Comparison of ENCODE assay signal across 20 cellular contexts in the genomic region with DNA sequence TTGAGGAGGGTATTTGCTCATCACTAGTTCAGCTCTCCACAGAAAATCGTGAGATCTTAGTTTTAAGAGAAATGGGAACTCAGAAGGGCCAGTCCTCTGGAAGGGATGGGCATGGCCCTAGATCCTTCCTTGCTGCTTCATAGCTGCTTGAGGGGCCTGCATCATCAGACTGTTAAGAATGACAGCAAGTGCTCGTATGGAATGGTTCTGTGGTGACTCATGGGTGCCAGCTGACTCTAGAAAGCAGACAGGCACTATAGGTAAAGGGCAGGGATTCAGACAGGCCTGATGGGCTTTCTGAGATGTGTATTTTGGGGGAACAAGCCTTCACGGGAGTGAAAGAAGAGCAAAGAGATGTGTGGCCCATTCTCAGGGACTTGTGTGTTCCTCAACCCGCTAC.
DNase-seq lines count a peak whose midpoint lies in the region; ATAC-seq, FAIRE-seq and TF ChIP-seq lines count a peak whose summit lies in the region.
"Had no signal": no experiment of that assay in that cellular context is flagged by ENCODE, and none has a peak within 500 bp of the region (broad histone marks: within the 10 kb centered on the region; RNA-seq: fewer than 3 reads in every experiment).

No MANE protein-coding gene starts in this region.

- H3K36me3 Mint-ChIP-seq in astrocyte (ENCODE audit: low read depth, unreplicated experiment) = peaks cover 4% of the 10 kb centered on the region
- H3K36me3 Mint-ChIP-seq: activated naive CD8-positive, alpha-beta T cell treated with anti-CD3 and anti-CD28 coated beads, Interleukin-2, amount 10 ng/mL, durations not matched to agents 7 days and 5 days; mesothelial cell of epicardium had no signal

- DNase-seq in ELR (ENCODE audit: low read depth) = peak; percentile 63
- DNase-seq in M059J (ENCODE audit: low read depth) = peak; percentile 72
- peak; percentile 8 for DNase-seq in astrocyte (ENCODE audit: low read depth)
- peak; percentile 72 for DNase-seq in kidney tubule cell (ENCODE audit: low spot score)
- DNase-seq in activated CD8-positive, alpha-beta memory T cell treated with anti-CD3 and anti-CD28 coated beads, Interleukin-2, amount 50 U/mL, for 48 hours = no peak
- no peak for DNase-seq in middle frontal gyrus (ENCODE audit: extremely low spot score, low spot score)
- no peak for DNase-seq in WERI-Rb-1
- DNase-seq: activated CD4-positive, alpha-beta T cell treated with anti-CD3 and anti-CD28 coated beads for 4 hours; activated naive CD8-positive, alpha-beta T cell treated with anti-CD3 and anti-CD28 coated beads, Interleukin-2, amount 10 ng/mL, durations not matched to agents 7 days and 5 days; BE2C; cerebellar nuclear complex; endodermal cell; HFFc6; NCI-H187 treated with DMSO at 0.1 percent for 48 hours; NCI-H524 treated with DMSO at 0.1 percent for 48 hours; OCI-M1; spleen had no signal

- no peak overlapping the region for H2AFZ ChIP-seq in astrocyte (ENCODE audit: low read depth, low read length)

- no peak overlapping the region for H3K4me3 Mint-ChIP-seq in astrocyte (ENCODE audit: unreplicated experiment)
- H3K4me3 Mint-ChIP-seq: activated naive CD8-positive, alpha-beta T cell treated with anti-CD3 and anti-CD28 coated beads, Interleukin-2, amount 10 ng/mL, durations not matched to agents 7 days and 5 days; endodermal cell; HFFc6; mesothelial cell of epicardium had no signal

- ATAC-seq in HG03108 (IDR thresholded peaks at IDR 0.05; ENCODE audit: unreplicated experiment) = no peak

- H3K4me3 ChIP-seq in astrocyte (ENCODE audit: insufficient read depth, low read depth, low read length) (no peak overlapping the region), WERI-Rb-1 (ENCODE audit: low read depth, low read length) (no peak overlapping the region)
- H3K4me3 ChIP-seq: spleen, vagina had no signal

- peak overlapping the region; percentile 64 for H3K27ac Mint-ChIP-seq in astrocyte (ENCODE audit: unreplicated experiment)
- H3K27ac Mint-ChIP-seq: activated naive CD8-positive, alpha-beta T cell treated with anti-CD3 and anti-CD28 coated beads, Interleukin-2, amount 10 ng/mL, durations not matched to agents 7 days and 5 days; endodermal cell; HFFc6; mesothelial cell of epicardium had no signal

- H4K20me1 ChIP-seq in astrocyte (ENCODE audit: insufficient read depth, low read length) = no peaks in the 10 kb centered on the region

- H3K9me3 Mint-ChIP-seq in astrocyte (ENCODE audit: unreplicated experiment) = peaks cover 23% of the 10 kb centered on the region
- H3K9me3 Mint-ChIP-seq: mesothelial cell of epicardium had no signal

- no peaks in the 10 kb centered on the region for H3K36me3 ChIP-seq in astrocyte (ENCODE audit: insufficient read depth, low read length)
- H3K36me3 ChIP-seq in WERI-Rb-1 = no peaks in the 10 kb centered on the region
- H3K36me3 ChIP-seq: BE2C, spleen, vagina had no signal

- no peak overlapping the region for H3K9ac ChIP-seq in astrocyte (ENCODE audit: low read length)

- TF ChIP-seq CTCF in astrocyte (IDR thresholded peaks at IDR 0.05; ENCODE audit: insufficient read depth, low read depth, low read length) = no peak
- no peak for TF ChIP-seq CTCF in WERI-Rb-1 (IDR thresholded peaks at IDR 0.05; ENCODE audit: low read depth, low read length)

- H3K27me3 Mint-ChIP-seq in astrocyte (ENCODE audit: low read depth, unreplicated experiment) = peaks cover 2% of the 10 kb centered on the region

- H3K27me3 ChIP-seq in astrocyte (ENCODE audit: insufficient read depth, low read length) = no peaks in the 10 kb centered on the region
- peaks cover 40% of the 10 kb centered on the region for H3K27me3 ChIP-seq in WERI-Rb-1 (ENCODE audit: insufficient read depth, low read depth, severe bottlenecking)
- H3K27me3 ChIP-seq: spleen, vagina had no signal

- no peaks in the 10 kb centered on the region for H3K4me1 ChIP-seq in astrocyte (ENCODE audit: insufficient read depth, low read length)
- H3K4me1 ChIP-seq: BE2C, vagina had no signal

- no peak overlapping the region for H3K27ac ChIP-seq in astrocyte (ENCODE audit: low read depth, low read length)
- no peak overlapping the region for H3K27ac ChIP-seq in WERI-Rb-1
- H3K27ac ChIP-seq: spleen, vagina had no signal

- H3K4me2 ChIP-seq in astrocyte (ENCODE audit: low read length) = no peak overlapping the region

- peaks cover 6% of the 10 kb centered on the region for H3K9me3 ChIP-seq in astrocyte (ENCODE audit: insufficient read depth, low read depth, low read length)
- H3K9me3 ChIP-seq in WERI-Rb-1 (ENCODE audit: severe bottlenecking) = no peaks in the 10 kb centered on the region
- H3K9me3 ChIP-seq: BE2C, spleen, vagina had no signal

- no peak for FAIRE-seq in astrocyte (lab: Jason Lieb, UNC)

- no peaks in the 10 kb centered on the region for H3K79me2 ChIP-seq in astrocyte (ENCODE audit: insufficient read depth, low read length)

- peaks cover 8% of the 10 kb centered on the region for H3K4me1 Mint-ChIP-seq in astrocyte (ENCODE audit: low read depth, unreplicated experiment)
- H3K4me1 Mint-ChIP-seq: activated naive CD8-positive, alpha-beta T cell treated with anti-CD3 and anti-CD28 coated beads, Interleukin-2, amount 10 ng/mL, durations not matched to agents 7 days and 5 days; mesothelial cell of epicardium had no signal

Comparison
In these comparisons a context has a peak if more than half of its experiments do, and no peak if none do; other contexts are left out.
1. DNase-seq: peak in ELR (single experiment), M059J (single experiment), astrocyte (single experiment) and kidney tubule cell (single experiment); none in activated CD8-positive, alpha-beta memory T cell treated with anti-CD3 and anti-CD28 coated beads, Interleukin-2, amount 50 U/mL, for 48 hours (single experiment), middle frontal gyrus (single experiment) and WERI-Rb-1 (single experiment).